Comparison of ENCODE assay signal across 9 cellular contexts in genomic region chr5:168292783-168293696, GRCh38. TPM values are rescaled to one million over a fixed set of nuclear protein-coding genes. Genes with fewer than 3 reads are reported as not detected.
DNase-seq lines count a peak whose midpoint lies in the region; ATAC-seq and TF ChIP-seq lines count a peak whose summit lies in the region.
"Had no signal": no experiment of that assay in that cellular context is flagged by ENCODE, and none has a peak within 500 bp of the region (broad histone marks: within the 10 kb centered on the region; RNA-seq: fewer than 3 reads in every experiment).

No MANE protein-coding gene starts in this region.

- H3K27ac Mint-ChIP-seq in activated naive CD4-positive, alpha-beta T cell treated with anti-CD3 and anti-CD28 coated beads for 36 hours = no peak overlapping the region
- H3K27ac Mint-ChIP-seq in activated naive CD4-positive, alpha-beta T cell treated with anti-CD3 and anti-CD28 coated beads, Interleukin-2, amount 50 U/mL, for 72 hours = no peak overlapping the region
- no peak overlapping the region for H3K27ac Mint-ChIP-seq in activated naive CD8-positive, alpha-beta T cell treated with anti-CD3 and anti-CD28 coated beads for 36 hours

- intact Hi-C loops in activated naive CD4-positive, alpha-beta T cell treated with anti-CD3 and anti-CD28 coated beads for 36 hours (cut with micrococcal nuclease) = loop anchor here (5.0 kb wide), 1 partner anchor 114 kb away; no protein-coding TSS in a partner anchor

- TF ChIP-seq EP300 in upper lobe of left lung (IDR thresholded peaks at IDR 0.05) = no peak

- CTCF ChIA-PET in activated naive CD4-positive, alpha-beta T cell treated with anti-CD3 and anti-CD28 coated beads for 36 hours (lab: Charles Lee) = no interaction called here

- peak overlapping the region in 3 of 4 donors; percentile 56 to 66 (median 59) for H3K4me3 ChIP-seq in upper lobe of left lung

- peaks cover 34% of the 10 kb centered on the region for H3K27me3 Mint-ChIP-seq in activated naive CD4-positive, alpha-beta T cell treated with anti-CD3 and anti-CD28 coated beads for 36 hours (ENCODE audit: low read depth)
- H3K27me3 Mint-ChIP-seq in activated naive CD8-positive, alpha-beta T cell treated with anti-CD3 and anti-CD28 coated beads for 36 hours = peaks cover 58% of the 10 kb centered on the region

- no peak for TF ChIP-seq POLR2A in upper lobe of left lung (IDR thresholded peaks at IDR 0.05)

- TF ChIP-seq CTCF in upper lobe of left lung (IDR thresholded peaks at IDR 0.05) = no peak

- H3K4me3 Mint-ChIP-seq in activated naive CD4-positive, alpha-beta T cell treated with anti-CD3 and anti-CD28 coated beads for 36 hours = peak overlapping the region; percentile 55
- H3K4me3 Mint-ChIP-seq in activated naive CD8-positive, alpha-beta T cell treated with anti-CD3 and anti-CD28 coated beads for 36 hours = peak overlapping the region; percentile 7

- no peaks in the 10 kb centered on the region for H3K9me3 ChIP-seq in upper lobe of left lung

- H3K4me1 ChIP-seq in upper lobe of left lung = peaks cover 15 to 41% (median 25%) of the 10 kb centered on the region in 4 donors

- H3K36me3 ChIP-seq in upper lobe of left lung = no peaks in the 10 kb centered on the region

- H3K27ac ChIP-seq in upper lobe of left lung = peak overlapping the region; percentile 39 to 80 (median 76)
- H3K27ac ChIP-seq in substantia nigra (ENCODE audit: low read depth, low read length, poor library complexity, severe bottlenecking) = no peak overlapping the region

- WGBS in upper lobe of left lung, 2 donors = 51 to 55% methylated on average over 15 to 17 of the region's 18 CpGs

- peaks cover 17% of the 10 kb centered on the region for H3K4me1 Mint-ChIP-seq in activated naive CD4-positive, alpha-beta T cell treated with anti-CD3 and anti-CD28 coated beads for 36 hours (ENCODE audit: low read depth)
- peaks cover 9% of the 10 kb centered on the region for H3K4me1 Mint-ChIP-seq in activated naive CD8-positive, alpha-beta T cell treated with anti-CD3 and anti-CD28 coated beads for 36 hours

- peaks cover 0 to 10% (median 4%) of the 10 kb centered on the region in 4 donors for H3K27me3 ChIP-seq in upper lobe of left lung

- no peaks in the 10 kb centered on the region for H3K36me3 Mint-ChIP-seq in activated naive CD4-positive, alpha-beta T cell treated with anti-CD3 and anti-CD28 coated beads for 36 hours (ENCODE audit: low read depth)
- no peaks in the 10 kb centered on the region for H3K36me3 Mint-ChIP-seq in activated naive CD4-positive, alpha-beta T cell treated with anti-CD3 and anti-CD28 coated beads, Interleukin-2, amount 50 U/mL, for 72 hours
- no peaks in the 10 kb centered on the region for H3K36me3 Mint-ChIP-seq in activated naive CD8-positive, alpha-beta T cell treated with anti-CD3 and anti-CD28 coated beads for 36 hours

- DNase-seq in activated naive CD4-positive, alpha-beta T cell treated with anti-CD3 and anti-CD28 coated beads for 36 hours = no peak
- no peak for DNase-seq in activated naive CD4-positive, alpha-beta T cell treated with anti-CD3 and anti-CD28 coated beads, Interleukin-2, amount 50 U/mL, for 72 hours (ENCODE audit: low spot score in 2 of 2)
- DNase-seq in activated naive CD8-positive, alpha-beta T cell treated with anti-CD3 and anti-CD28 coated beads for 36 hours = no peak
- DNase-seq in kidney tubule cell (ENCODE audit: low spot score) = peak; percentile 32
- peak in 1 of 2 donors; percentile 25 for DNase-seq in upper lobe of left lung
- DNase-seq in substantia nigra (lab: John Stamatoyannopoulos, UW) = no peak
- no peak for DNase-seq in T1000 (lab: John Stamatoyannopoulos, UW)
- DNase-seq: SIG-M5 had no signal

- ATAC-seq in activated naive CD4-positive, alpha-beta T cell treated with anti-CD3 and anti-CD28 coated beads, Interleukin-2, amount 50 U/mL, for 72 hours = no peak
- ATAC-seq in upper lobe of left lung (ENCODE audit: low FRiP score in 2 of 2) (no peak), HG02840 (IDR thresholded peaks at IDR 0.05; ENCODE audit: low FRiP score, unreplicated experiment) (no peak)

- no peaks in the 10 kb centered on the region for H3K9me3 Mint-ChIP-seq in activated naive CD4-positive, alpha-beta T cell treated with anti-CD3 and anti-CD28 coated beads for 36 hours
- no peaks in the 10 kb centered on the region for H3K9me3 Mint-ChIP-seq in activated naive CD4-positive, alpha-beta T cell treated with anti-CD3 and anti-CD28 coated beads, Interleukin-2, amount 50 U/mL, for 72 hours
- H3K9me3 Mint-ChIP-seq in activated naive CD8-positive, alpha-beta T cell treated with anti-CD3 and anti-CD28 coated beads for 36 hours = no peaks in the 10 kb centered on the region

RNA-seq across cellular contexts. Expression of gene WWC1, which starts 1.6 kb away (rescaled TPM):
- 1 to 10 TPM; 1.7 to 2.1 TPM for total RNA-seq in activated naive CD4-positive, alpha-beta T cell treated with anti-CD3 and anti-CD28 coated beads for 36 hours
- total RNA-seq in activated naive CD4-positive, alpha-beta T cell treated with anti-CD3 and anti-CD28 coated beads, Interleukin-2, amount 50 U/mL, for 72 hours = 1 to 10 TPM; 1.9 to 6.1 TPM
- 1 to 10 TPM; 1.5 to 2.5 TPM for total RNA-seq in activated naive CD8-positive, alpha-beta T cell treated with anti-CD3 and anti-CD28 coated beads for 36 hours
- 10 to 100 TPM; 64.9 to 99.1 (median 86.4) TPM for total RNA-seq in upper lobe of left lung

Comparison
In these comparisons a context has a peak if more than half of its experiments do, and no peak if none do; other contexts are left out.
1. RNA of gene WWC1, which starts 1.6 kb away (total RNA-seq): 64.9 to 99.1 TPM in upper lobe of left lung; 1.9 to 6.1 TPM in activated naive CD4-positive, alpha-beta T cell treated with anti-CD3 and anti-CD28 coated beads, Interleukin-2, amount 50 U/mL, for 72 hours, 1.5 to 2.5 TPM in activated naive CD8-positive, alpha-beta T cell treated with anti-CD3 and anti-CD28 coated beads for 36 hours and 1.7 to 2.1 TPM in activated naive CD4-positive, alpha-beta T cell treated with anti-CD3 and anti-CD28 coated beads for 36 hours; every median in the first group is over 4 times any median in the second.